In the genomic region with DNA sequence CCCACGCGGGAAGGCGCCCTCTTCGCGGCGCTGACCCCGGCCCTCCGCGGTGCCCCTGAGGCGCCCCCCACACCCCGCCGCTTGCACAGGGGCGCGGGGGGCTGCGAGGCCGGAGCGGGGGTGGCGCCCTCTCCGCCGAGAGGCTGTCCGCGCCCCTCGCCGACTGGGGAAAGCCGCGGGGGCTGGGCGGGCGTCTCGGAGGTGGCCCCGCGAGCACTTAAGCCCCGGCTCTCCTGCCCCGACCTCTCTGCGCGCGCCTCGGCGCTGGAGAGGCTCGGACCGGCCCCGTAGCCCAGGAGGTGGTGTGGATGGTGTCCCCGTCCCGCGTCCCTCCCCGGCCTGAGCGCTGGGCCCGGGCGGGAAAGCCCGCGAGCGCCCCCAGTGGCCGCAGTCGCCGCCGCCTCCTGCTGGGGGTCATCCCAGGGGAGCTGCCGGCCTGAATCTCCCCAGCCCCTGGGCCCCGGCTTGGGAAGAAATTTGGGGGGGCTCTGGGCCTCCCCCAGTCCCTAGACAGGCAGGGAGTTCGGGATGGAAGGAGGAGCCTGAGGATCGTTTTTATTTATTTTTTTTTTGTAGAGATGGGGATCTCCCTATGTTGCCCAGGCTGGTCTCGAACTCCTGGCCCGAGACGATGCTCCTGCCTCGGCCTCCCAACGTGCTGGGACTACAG, we compare ENCODE assay signal across 8 cellular contexts. TPM values are rescaled to one million over a fixed set of nuclear protein-coding genes. Genes with fewer than 3 reads are reported as not detected.
DNase-seq lines count a peak whose midpoint lies in the region; ATAC-seq and TF ChIP-seq lines count a peak whose summit lies in the region.

No MANE protein-coding gene starts in this region.

- H3K9me3 ChIP-seq in SJCRH30 (replicated peaks) (no peaks in the 10 kb centered on the region), uterus (no peaks in the 10 kb centered on the region)

- H3K27me3 Mint-ChIP-seq in CD14-positive monocyte (ENCODE audit: low read depth in 3 of 3), result peaks cover 61 to 94% (median 72%) of the 10 kb centered on the region in 3 donors

- H3K4me1 Mint-ChIP-seq in CD14-positive monocyte, result peaks cover 19% of the 10 kb centered on the region

- peak; percentile 49 to 70 for TF ChIP-seq POLR2A in uterus (IDR thresholded peaks at IDR 0.05)

- peaks cover 2 to 29% (median 5%) of the 10 kb centered on the region in 7 donors for H3K9me3 Mint-ChIP-seq in CD14-positive monocyte
- H3K9me3 Mint-ChIP-seq in activated naive CD4-positive, alpha-beta T cell treated with anti-CD3 and anti-CD28 coated beads, Interleukin-2, amount 50 U/mL, for 72 hours, result no peaks in the 10 kb centered on the region

- H3K4me3 Mint-ChIP-seq in CD14-positive monocyte, result peak overlapping the region in 1 of 2 donors; percentile 71

- H3K36me3 ChIP-seq in SJCRH30, result no peaks in the 10 kb centered on the region
- no peaks in the 10 kb centered on the region for H3K36me3 ChIP-seq in uterus

- H3K27ac ChIP-seq in SJCRH30, result peak overlapping the region; percentile 94
- peak overlapping the region; percentile 93 to 94 for H3K27ac ChIP-seq in uterus

- DNase-seq in CD14-positive monocyte (ENCODE audit: low spot score), result no peak
- DNase-seq in H4 (ENCODE audit: low spot score), result peak; percentile 70
- peak; percentile 87 to 90 for DNase-seq in SJCRH30
- peak; percentile 79 to 90 for DNase-seq in activated naive CD4-positive, alpha-beta T cell treated with anti-CD3 and anti-CD28 coated beads, Interleukin-2, amount 50 U/mL, for 72 hours (ENCODE audit: low spot score in 2 of 2)
- DNase-seq in cardiac septum (ENCODE audit: low spot score), result peak; percentile 90
- DNase-seq in posterior cingulate gyrus, result peak in 9 of 10 donors; percentile 62 to 94 (median 72)
- peak; percentile 78 to 84 for DNase-seq in uterus

- H3K4me1 ChIP-seq in SJCRH30 (peaks cover 24% of the 10 kb centered on the region), uterus (peaks cover 0 to 5% of the 10 kb centered on the region in 2 donors)

- TF ChIP-seq CTCF in CD14-positive monocyte (IDR thresholded peaks at IDR 0.05) (peak; percentile 98), uterus (IDR thresholded peaks at IDR 0.05) (peak; percentile 87 to 96 (median 93))

- peak; percentile 67 to 84 for ATAC-seq in activated naive CD4-positive, alpha-beta T cell treated with anti-CD3 and anti-CD28 coated beads, Interleukin-2, amount 50 U/mL, for 72 hours
- ATAC-seq in GM18867 (IDR thresholded peaks at IDR 0.05; ENCODE audit: unreplicated experiment), result no peak

- no peaks in the 10 kb centered on the region for H3K27me3 ChIP-seq in SJCRH30
- peaks cover 0 to 4% of the 10 kb centered on the region in 2 donors for H3K27me3 ChIP-seq in uterus

- peaks cover 0 to 4% of the 10 kb centered on the region in 2 donors for H3K36me3 Mint-ChIP-seq in CD14-positive monocyte
- no peaks in the 10 kb centered on the region for H3K36me3 Mint-ChIP-seq in activated naive CD4-positive, alpha-beta T cell treated with anti-CD3 and anti-CD28 coated beads, Interleukin-2, amount 50 U/mL, for 72 hours

- no peak overlapping the region for H3K27ac Mint-ChIP-seq in CD14-positive monocyte
- H3K27ac Mint-ChIP-seq in activated naive CD4-positive, alpha-beta T cell treated with anti-CD3 and anti-CD28 coated beads, Interleukin-2, amount 50 U/mL, for 72 hours, result no peak overlapping the region

- intact Hi-C loops in CD14-positive monocyte (cut with micrococcal nuclease) (no loop called here), cardiac septum (cut with DNase I) (loop anchor here (2.0 kb wide), 1 partner anchor 17 kb away; no protein-coding TSS in a partner anchor), posterior cingulate gyrus (cut with DNase I) (loop anchor here (1.0 to 5.0 kb wide), 2 partner anchors 17 to 99 kb away; no protein-coding TSS in a partner anchor), uterus (cut with DNase I; ENCODE audit: low total_unique reads) (no loop called here)

- peak overlapping the region; percentile 70 for H3K4me3 ChIP-seq in SJCRH30
- H3K4me3 ChIP-seq in uterus, result peak overlapping the region; percentile 53 to 60

RNA-seq across cellular contexts. Expression of a gene that starts 1.9 kb away (rescaled TPM):
- polyA plus RNA-seq in CD14-positive monocyte, result 1 to 10 TPM; 1.4 to 2.0 TPM
- 3.6 and 17.7 TPM in 2 replicates for total RNA-seq in H4 (2014; rRNA removed; shearing (Covaris generic))
- 15.3 and 15.9 TPM in 2 replicates for total RNA-seq in SJCRH30 (2014; rRNA removed; shearing (Covaris generic))
- 1 to 10 TPM; 3.2 to 4.4 TPM for total RNA-seq in activated naive CD4-positive, alpha-beta T cell treated with anti-CD3 and anti-CD28 coated beads, Interleukin-2, amount 50 U/mL, for 72 hours
- total RNA-seq in cardiac septum (56.5 TPM), uterus (10 to 100 TPM; 19.6 to 41.0 (median 36.3) TPM)

RNA-seq across cellular contexts. Expression of a gene that starts 11.5 kb away (rescaled TPM):
- polyA plus RNA-seq in CD14-positive monocyte, result 100 to 1,000 TPM; 128 to 241 TPM
- 353 and 452 TPM in 2 replicates for total RNA-seq in H4 (2014; rRNA removed; shearing (Covaris generic))
- total RNA-seq in SJCRH30 (2014; rRNA removed; shearing (Covaris generic)), result 5.1 and 12.6 TPM in 2 replicates
- total RNA-seq in activated naive CD4-positive, alpha-beta T cell treated with anti-CD3 and anti-CD28 coated beads, Interleukin-2, amount 50 U/mL, for 72 hours, result 10 to 100 TPM; 91.6 to 97.5 TPM
- total RNA-seq in cardiac septum (18.2 TPM), uterus (10 to 100 TPM in 2 of 4 donors, 1 to 10 TPM in 2; 1.8 to 27.2 (median 15.2) TPM)

RNA-seq across cellular contexts. Expression of a gene that starts 18.2 kb away (rescaled TPM):
- under 1 TPM; 0.06 to 0.43 TPM for polyA plus RNA-seq in CD14-positive monocyte
- total RNA-seq in H4 (2014; rRNA removed; shearing (Covaris generic)), result 37.0 and 52.1 TPM in 2 replicates
- 10.4 and 13.7 TPM in 2 replicates for total RNA-seq in SJCRH30 (2014; rRNA removed; shearing (Covaris generic))
- total RNA-seq in activated naive CD4-positive, alpha-beta T cell treated with anti-CD3 and anti-CD28 coated beads, Interleukin-2, amount 50 U/mL, for 72 hours, result 10 to 100 TPM; 44.5 to 79.9 TPM
- 27.0 TPM for total RNA-seq in cardiac septum
- total RNA-seq in uterus, result 10 to 100 TPM in 3 of 4 donors, 1 to 10 TPM in 1; 8.2 to 86.9 (median 26.2) TPM

RNA-seq across cellular contexts. Expression of a gene that starts 19.9 kb away (rescaled TPM):
- polyA plus RNA-seq in CD14-positive monocyte, result not detected
- 0.19 TPM in 1 of 2 replicates, not detected in the other for total RNA-seq in H4 (2014; rRNA removed; shearing (Covaris generic))
- 0.13 TPM in 1 of 2 replicates, not detected in the other for total RNA-seq in SJCRH30 (2014; rRNA removed; shearing (Covaris generic))
- not detected for total RNA-seq in activated naive CD4-positive, alpha-beta T cell treated with anti-CD3 and anti-CD28 coated beads, Interleukin-2, amount 50 U/mL, for 72 hours
- total RNA-seq in cardiac septum, result 50.1 TPM
- 1 to 10 TPM in 1 of 4 donors, not detected in 3; 2.3 TPM for total RNA-seq in uterus

RNA-seq across cellular contexts. Expression of a gene that starts 35.5 kb away (rescaled TPM):
- polyA plus RNA-seq in CD14-positive monocyte, result under 1 TPM; 0.21 to 0.62 TPM
- 0.08 and 1.2 TPM in 2 replicates for total RNA-seq in H4 (2014; rRNA removed; shearing (Covaris generic))
- total RNA-seq in SJCRH30 (2014; rRNA removed; shearing (Covaris generic)), result 0.04 and 0.05 TPM in 2 replicates
- 1 to 10 TPM; 1.9 to 5.0 TPM for total RNA-seq in activated naive CD4-positive, alpha-beta T cell treated with anti-CD3 and anti-CD28 coated beads, Interleukin-2, amount 50 U/mL, for 72 hours
- total RNA-seq in cardiac septum, result not detected
- total RNA-seq in uterus, result 1 to 10 TPM in 1 of 4 donors, not detected in 3; 1.1 TPM

Comparison
In these comparisons a context has a peak if more than half of its experiments do, and no peak if none do; other contexts are left out.
1. intact Hi-C loops: an anchor here in cardiac septum (2.0 kb wide) and posterior cingulate gyrus (1.0 to 5.0 kb wide); none called in CD14-positive monocyte and uterus.